In genomic region chr11:100686476-100686875, GRCh38 we compare ENCODE assay signal across 8 cellular contexts. TPM values are rescaled to one million over a fixed set of nuclear protein-coding genes. Genes with fewer than 3 reads are reported as not detected.
A peak's percentile ranks its signal among the peaks of the same experiment; 100 is the strongest.
DNase-seq lines count a peak whose midpoint lies in the region; ATAC-seq and TF ChIP-seq lines count a peak whose summit lies in the region.

No MANE protein-coding gene starts in this region.

- intact Hi-C loops in esophagus muscularis mucosa (cut with DNase I), result no loop called here

- H3K27ac ChIP-seq in BLaER1 treated with 17β-estradiol and CSF1 and Interleukin-3, amounts not matched to agents 10 nM and 100 nM, result peak overlapping the region in 8 of 11 experiments; percentile 90 to 96 (median 94); a peak in 13 of 22 replicates
- H3K27ac ChIP-seq in OCI-LY3 (ENCODE audit: low read length) (peak overlapping the region; percentile 57; the same call in 1 of the 2 replicates), esophagus muscularis mucosa (replicated peaks in 1 of 4) (peak overlapping the region; percentile 72 to 86 (median 80)), neuronal stem cell (replicated peaks; ENCODE audit: low read length) (no peak overlapping the region)

- H2AK5ac ChIP-seq in neuronal stem cell (ENCODE audit: low read depth, low read length), result no peak overlapping the region

- no peak overlapping the region for H2BK12ac ChIP-seq in neuronal stem cell (ENCODE audit: low read length)

- DNase-seq in esophagus muscularis mucosa (ENCODE audit: extremely low spot score) (no peak), neuronal stem cell (ENCODE audit: low spot score) (no peak), amygdala (lab: John Stamatoyannopoulos, UW) (no peak)
- DNase-seq in stimulated activated CD4-positive, alpha-beta T cell treated with anti-CD3 and anti-CD28 coated beads, Interleukin-4, amount 100 ng/mL, for 4 hours, result no peak

- H3K23ac ChIP-seq in neuronal stem cell (ENCODE audit: low read depth, low read length, poor library complexity), result no peak overlapping the region

- H3K79me2 ChIP-seq in OCI-LY3 (ENCODE audit: low read length), result peaks cover 24% of the 10 kb centered on the region

- no peak for TF ChIP-seq POLR2A in esophagus muscularis mucosa (IDR thresholded peaks at IDR 0.05; ENCODE audit: low read depth)

- peak overlapping the region; percentile 81; the same call in 1 of the 2 replicates for H2AFZ ChIP-seq in OCI-LY3 (ENCODE audit: low read depth, low read length)
- peak overlapping the region; percentile 97 for H2AFZ ChIP-seq in neuronal stem cell (ENCODE audit: low read length)

- H4K20me1 ChIP-seq in BLaER1 treated with 17β-estradiol and CSF1 and Interleukin-3, amounts not matched to agents 10 nM and 100 nM, result peaks cover 0 to 25% (median 16%) of the 10 kb centered on the region in 11 experiments; a peak in 10 of 22 replicates
- no peaks in the 10 kb centered on the region for H4K20me1 ChIP-seq in OCI-LY3 (ENCODE audit: insufficient read depth, low read length)

- no peak overlapping the region for H2BK15ac ChIP-seq in neuronal stem cell (ENCODE audit: low read length)

- ATAC-seq in GM21515 (IDR thresholded peaks at IDR 0.05; ENCODE audit: unreplicated experiment), result no peak
- no peak for ATAC-seq in activated CD4-positive, CD25-positive, alpha-beta regulatory T cell treated with anti-CD3 and anti-CD28 coated beads, Interleukin-2, amount 50 U/mL, for 24 hours

- peak overlapping the region in 9 of 11 experiments; percentile 91 to 97 (median 93); a peak in 18 of 22 replicates for H3K9ac ChIP-seq in BLaER1 treated with 17β-estradiol and CSF1 and Interleukin-3, amounts not matched to agents 10 nM and 100 nM
- H3K9ac ChIP-seq in OCI-LY3 (ENCODE audit: low read length), result peak overlapping the region; percentile 90
- H3K9ac ChIP-seq in neuronal stem cell (ENCODE audit: low read depth, low read length, poor library complexity), result no peak overlapping the region

- peak overlapping the region in 9 of 10 experiments; percentile 68 to 97 (median 89); a peak in 18 of 20 replicates for H3K4me3 ChIP-seq in BLaER1 treated with 17β-estradiol and CSF1 and Interleukin-3, amounts not matched to agents 10 nM and 100 nM
- peak overlapping the region; percentile 92 for H3K4me3 ChIP-seq in OCI-LY3 (ENCODE audit: low read length)
- H3K4me3 ChIP-seq in esophagus muscularis mucosa, result peak overlapping the region; percentile 67 to 88 (median 80)
- peak overlapping the region; percentile 85 to 98 for H3K4me3 ChIP-seq in neuronal stem cell (ENCODE audit: low read length in 2 of 2)

- peaks cover 34 to 76% (median 67%) of the 10 kb centered on the region in 10 experiments for H3K4me1 ChIP-seq in BLaER1 treated with 17β-estradiol and CSF1 and Interleukin-3, amounts not matched to agents 10 nM and 100 nM
- H3K4me1 ChIP-seq in OCI-LY3 (ENCODE audit: low read length) (peaks cover 58% of the 10 kb centered on the region), esophagus muscularis mucosa (peaks cover 10 to 39% (median 38%) of the 10 kb centered on the region in 4 donors), neuronal stem cell (ENCODE audit: control insufficient read depth in 2 of 2, insufficient read depth in 1 of 2, low read depth in 1 of 2, low read length in 2 of 2) (peaks cover 2 to 10% of the 10 kb centered on the region in 2 donors)

- H3K27me3 ChIP-seq in BLaER1 treated with 17β-estradiol and CSF1 and Interleukin-3, amounts not matched to agents 10 nM and 100 nM, result no peaks in the 10 kb centered on the region
- H3K27me3 ChIP-seq in OCI-LY3 (ENCODE audit: low read depth, low read length), result no peaks in the 10 kb centered on the region
- no peaks in the 10 kb centered on the region for H3K27me3 ChIP-seq in esophagus muscularis mucosa
- no peaks in the 10 kb centered on the region for H3K27me3 ChIP-seq in neuronal stem cell (ENCODE audit: control insufficient read depth in 3 of 3, insufficient read depth in 3 of 3, low read depth in 1 of 3, low read length in 3 of 3)

- TF ChIP-seq CTCF in OCI-LY3 (IDR thresholded peaks at IDR 0.05; ENCODE audit: low read depth, low read length), result no peak
- TF ChIP-seq CTCF in esophagus muscularis mucosa (IDR thresholded peaks at IDR 0.05), result no peak

- no peak overlapping the region for H2BK5ac ChIP-seq in neuronal stem cell (ENCODE audit: low read length)

- no peak overlapping the region for H3K4ac ChIP-seq in neuronal stem cell (ENCODE audit: low read length)

- no peaks in the 10 kb centered on the region for H3K9me3 ChIP-seq in BLaER1 treated with 17β-estradiol and CSF1 and Interleukin-3, amounts not matched to agents 10 nM and 100 nM (replicated peaks in 1 of 11)
- H3K9me3 ChIP-seq in OCI-LY3 (ENCODE audit: insufficient read depth, low read length) (no peaks in the 10 kb centered on the region), esophagus muscularis mucosa (no peaks in the 10 kb centered on the region), neuronal stem cell (replicated peaks in 1 of 2; ENCODE audit: control insufficient read depth in 2 of 2, insufficient read depth in 1 of 2, low read depth in 1 of 2, low read length in 2 of 2) (no peaks in the 10 kb centered on the region)

- peak overlapping the region; percentile 72 to 89 (median 79) for H3K4me2 ChIP-seq in BLaER1 treated with 17β-estradiol and CSF1 and Interleukin-3, amounts not matched to agents 10 nM and 100 nM
- H3K4me2 ChIP-seq in OCI-LY3 (ENCODE audit: low read length), result peak overlapping the region; percentile 97
- peak overlapping the region; percentile 78 for H3K4me2 ChIP-seq in neuronal stem cell (ENCODE audit: insufficient read depth, low read length, poor library complexity, severe bottlenecking)

- TF ChIP-seq EP300 in esophagus muscularis mucosa (IDR thresholded peaks at IDR 0.05), result no peak

- H3K18ac ChIP-seq in neuronal stem cell (ENCODE audit: low read length), result no peak overlapping the region

- no peaks in the 10 kb centered on the region; a peak in 2 of 22 replicates for H3K36me3 ChIP-seq in BLaER1 treated with 17β-estradiol and CSF1 and Interleukin-3, amounts not matched to agents 10 nM and 100 nM
- H3K36me3 ChIP-seq in OCI-LY3 (replicated peaks; ENCODE audit: low read depth, low read length), result no peaks in the 10 kb centered on the region
- no peaks in the 10 kb centered on the region for H3K36me3 ChIP-seq in esophagus muscularis mucosa
- H3K36me3 ChIP-seq in neuronal stem cell (replicated peaks in 1 of 2; ENCODE audit: control insufficient read depth in 2 of 2, insufficient read depth in 2 of 2, low read length in 2 of 2), result no peaks in the 10 kb centered on the region

- no peak overlapping the region for H3K14ac ChIP-seq in neuronal stem cell (ENCODE audit: low read length)

- peaks cover 2% of the 10 kb centered on the region for H3K79me1 ChIP-seq in neuronal stem cell (ENCODE audit: low read depth, low read length)

- no peak overlapping the region for H2BK120ac ChIP-seq in neuronal stem cell (ENCODE audit: low read depth, low read length)

- no peak overlapping the region for H4K8ac ChIP-seq in neuronal stem cell (ENCODE audit: low read depth, low read length)

- no peak overlapping the region for H4K91ac ChIP-seq in neuronal stem cell (ENCODE audit: low read depth, low read length, poor library complexity)

- WGBS in esophagus muscularis mucosa, result 62% methylated on average over 10 of the region's 10 CpGs
- WGBS in neuronal stem cell (ENCODE audit: extremely low coverage in 2 of 2, insufficient read length in 2 of 2, insufficient replicate concordance in 1 of 2), 2 donors, result no CpG with 5 or more reads among the region's 10 CpGs

RNA-seq across cellular contexts. Expression of gene ARHGAP42, which starts 0.6 kb away (rescaled TPM):
- total RNA-seq in esophagus muscularis mucosa, result 10 to 100 TPM in 2 of 4 donors, 1 to 10 TPM in 2; 5.1 to 10.6 (median 8.0) TPM
- polyA plus RNA-seq in neuronal stem cell (2013, experiment 1 of 2), result 8.1 TPM
- 8.0 TPM for polyA plus RNA-seq in neuronal stem cell (2013, experiment 2 of 2)
